Comparison of ENCODE assay signal across 21 cellular contexts in the genomic region with DNA sequence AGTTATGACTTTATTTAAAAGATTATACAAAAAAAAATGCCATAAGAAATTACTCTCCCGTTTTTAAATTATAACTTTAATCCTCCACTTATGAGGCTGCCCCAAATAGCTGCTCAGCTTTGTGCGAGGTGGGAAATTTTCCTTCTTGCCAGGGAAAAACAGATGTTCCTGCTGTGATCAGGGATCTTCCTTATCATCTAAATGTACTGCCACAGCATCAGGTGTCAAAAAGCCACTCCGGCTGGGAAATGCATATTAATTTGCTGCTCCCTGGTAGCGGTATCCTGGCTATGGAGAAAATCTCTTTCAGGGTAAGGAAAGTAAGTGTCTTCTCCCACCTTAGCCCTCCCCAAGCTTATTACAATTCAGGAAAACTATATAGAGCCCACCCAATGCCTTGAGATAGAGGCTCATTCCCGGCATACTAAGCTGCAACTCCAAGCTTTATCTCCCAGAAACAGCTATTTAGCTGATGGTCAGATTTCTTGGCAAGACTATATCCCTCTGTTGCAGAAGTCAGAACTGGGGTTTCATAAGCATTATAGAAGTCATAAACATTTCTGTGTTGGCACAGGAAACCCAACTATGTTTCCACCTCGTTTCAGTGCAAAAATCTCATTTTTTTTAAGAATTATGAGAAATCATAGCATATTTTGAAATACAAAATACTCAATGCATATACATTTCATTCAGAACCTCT.
"Had no signal": no experiment of that assay in that cellular context is flagged by ENCODE, and none has a peak within 500 bp of the region (broad histone marks: within the 10 kb centered on the region; RNA-seq: fewer than 3 reads in every experiment).

No MANE protein-coding gene starts in this region.

- DNase-seq: activated CD4-positive, alpha-beta T cell treated with anti-CD3 and anti-CD28 coated beads, Interleukin-2, amount 50 U/mL, for 1 hour; activated CD8-positive, alpha-beta memory T cell treated with anti-CD3 and anti-CD28 coated beads for 24 hours; activated naive CD8-positive, alpha-beta T cell treated with anti-CD3 and anti-CD28 coated beads for 36 hours; anterior cingulate cortex; brain microvascular endothelial cell; dermis blood vessel endothelial cell; effector memory CD8-positive, alpha-beta T cell; foreskin keratinocyte; glutamatergic neuron; hypothalamus; kidney glomerular epithelial cell; left ventricle myocardium superior; natural killer cell; posterior cingulate gyrus; stimulated activated CD4-positive, alpha-beta T cell treated with anti-CD3 and anti-CD28 coated beads, Interleukin-4, amount 100 ng/mL, for 1 hour; stimulated activated naive CD4-positive, alpha-beta T cell; substantia nigra; SW 1271 had no signal

- H3K9me3 ChIP-seq: tibial nerve had no signal

- H3K27me3 ChIP-seq: brain microvascular endothelial cell, foreskin keratinocyte, tibial nerve had no signal

- H3K27ac ChIP-seq: brain microvascular endothelial cell, epithelial cell of prostate, foreskin keratinocyte, tibial nerve had no signal

- H3K36me3 ChIP-seq: brain microvascular endothelial cell, tibial nerve had no signal

- H3K4me3 ChIP-seq: tibial nerve had no signal

- H3K4me1 ChIP-seq: foreskin keratinocyte had no signal

- ATAC-seq: activated CD4-positive, CD25-positive, alpha-beta regulatory T cell treated with anti-CD3 and anti-CD28 coated beads, Interleukin-2, amount 50 U/mL, for 24 hours; effector memory CD8-positive, alpha-beta T cell; foreskin keratinocyte; left ventricle myocardium superior; natural killer cell had no signal
